12 cellular contexts compared by ENCODE assay signal in genomic region chr3:30692498-30693130, GRCh38.
DNase-seq lines count a peak whose midpoint lies in the region; ATAC-seq and TF ChIP-seq lines count a peak whose summit lies in the region.
"Had no signal": no experiment of that assay in that cellular context is flagged by ENCODE, and none has a peak within 500 bp of the region (broad histone marks: within the 10 kb centered on the region; RNA-seq: fewer than 3 reads in every experiment).

No MANE protein-coding gene starts in this region.

- H3K4me2 ChIP-seq in PC-3 (ENCODE audit: low read length): no peak overlapping the region

- DNase-seq in T-helper 2 cell treated with Interferon-gamma antibody and Interleukin-4, amounts not matched to agents 5 μg/mL and 100 μg/mL, for 36 hours (ENCODE audit: low spot score): no peak
- DNase-seq in T-helper 2 cell (no peak), PC-3 (peak; percentile 50), foreskin melanocyte (peak; percentile 44), spleen (no peak), NCI-H1092 (lab: John Stamatoyannopoulos, UW) (no peak), NCI-H1105 (lab: John Stamatoyannopoulos, UW) (no peak), EL (no peak)
- DNase-seq: DMS153 had no signal

- H3K27ac ChIP-seq in PC-3 (ENCODE audit: low read length): peak overlapping the region; percentile 0
- peak overlapping the region in 7 of 8 donors; percentile 74 to 80 (median 75) for H3K27ac ChIP-seq in spleen
- H3K27ac ChIP-seq: HL-60, suprapubic skin had no signal

- no peak for TF ChIP-seq CTCF in PC-3 (conservative IDR thresholded peaks at IDR 0.05; ENCODE audit: low read depth, low read length)
- no peak for TF ChIP-seq CTCF in spleen (IDR thresholded peaks at IDR 0.05 in 8 of 11, conservative IDR thresholded peaks at IDR 0.05 in 3 of 11)

- no peaks in the 10 kb centered on the region for H4K20me1 ChIP-seq in PC-3 (ENCODE audit: low read length)

- H3K27ac Mint-ChIP-seq in T-helper 2 cell treated with Interferon-gamma antibody and Interleukin-4, amounts not matched to agents 5 μg/mL and 100 μg/mL, for 36 hours: peak overlapping the region; percentile 33
- H3K27ac Mint-ChIP-seq: dendritic cell treated with granulocyte-macrophage colony-stimulating factor and Interleukin-4, amounts not matched to agents 40 ng/mL and 50 ng/mL, for 4 days had no signal

- WGBS in spleen, 5 donors: 81 to 90% (median 86%) methylated on average over 3 of the region's 3 CpGs

- no TSS peak for BruUV-seq in PC-3 (replicated peaks; lab: Mats Ljungman, UMichigan)

- peaks cover 5% of the 10 kb centered on the region for H3F3A ChIP-seq in PC-3 (ENCODE audit: low read length, unreplicated experiment)

- no peaks in the 10 kb centered on the region for H3K27me3 Mint-ChIP-seq in T-helper 2 cell treated with Interferon-gamma antibody and Interleukin-4, amounts not matched to agents 5 μg/mL and 100 μg/mL, for 36 hours (ENCODE audit: low read depth)
- H3K27me3 Mint-ChIP-seq: dendritic cell treated with granulocyte-macrophage colony-stimulating factor and Interleukin-4, amounts not matched to agents 40 ng/mL and 50 ng/mL, for 4 days had no signal

- H3K36me3 Mint-ChIP-seq in T-helper 2 cell treated with Interferon-gamma antibody and Interleukin-4, amounts not matched to agents 5 μg/mL and 100 μg/mL, for 36 hours (ENCODE audit: low read depth): peaks cover 76% of the 10 kb centered on the region

- H3K9me3 ChIP-seq in PC-3 (ENCODE audit: low read length): no peaks in the 10 kb centered on the region
- no peaks in the 10 kb centered on the region for H3K9me3 ChIP-seq in spleen
- H3K9me3 ChIP-seq: suprapubic skin had no signal

- no peak overlapping the region for H3K4me3 Mint-ChIP-seq in T-helper 2 cell treated with Interferon-gamma antibody and Interleukin-4, amounts not matched to agents 5 μg/mL and 100 μg/mL, for 36 hours
- H3K4me3 Mint-ChIP-seq: dendritic cell treated with granulocyte-macrophage colony-stimulating factor and Interleukin-4, amounts not matched to agents 40 ng/mL and 50 ng/mL, for 4 days had no signal

- TF ChIP-seq POLR2A in spleen (IDR thresholded peaks at IDR 0.05): no peak

- H3K9me3 Mint-ChIP-seq in T-helper 2 cell treated with Interferon-gamma antibody and Interleukin-4, amounts not matched to agents 5 μg/mL and 100 μg/mL, for 36 hours: no peaks in the 10 kb centered on the region
- H3K9me3 Mint-ChIP-seq: dendritic cell treated with granulocyte-macrophage colony-stimulating factor and Interleukin-4, amounts not matched to agents 40 ng/mL and 50 ng/mL, for 4 days had no signal

- H3K9me2 ChIP-seq in PC-3 (replicated peaks; ENCODE audit: low read length): no peaks in the 10 kb centered on the region

- peaks cover 13% of the 10 kb centered on the region for H3K79me2 ChIP-seq in PC-3 (ENCODE audit: low read length)

- H3K36me3 ChIP-seq in PC-3 (ENCODE audit: low read depth, low read length): peaks cover 55% of the 10 kb centered on the region
- peaks cover 0 to 100% (median 67%) of the 10 kb centered on the region in 6 donors for H3K36me3 ChIP-seq in spleen

- H2AFZ ChIP-seq in PC-3 (ENCODE audit: low read length): no peak overlapping the region

- ATAC-seq in PC-3: no peak

- POLR2A ChIA-PET in PC-3 (lab: Charles Lee; ENCODE audit: unreplicated experiment): interaction anchor here (0.6 kb wide), 3 partner anchors 66 to 820 kb away, joined by 3 to 5 read pairs (median 4); no protein-coding TSS in a partner anchor

- peaks cover 35% of the 10 kb centered on the region for H3K4me1 Mint-ChIP-seq in T-helper 2 cell treated with Interferon-gamma antibody and Interleukin-4, amounts not matched to agents 5 μg/mL and 100 μg/mL, for 36 hours (ENCODE audit: low read depth)

- H3K4me3 ChIP-seq in PC-3 (ENCODE audit: low read length) (no peak overlapping the region), spleen (no peak overlapping the region)
- H3K4me3 ChIP-seq: suprapubic skin had no signal

- no peak overlapping the region for H3K9ac ChIP-seq in PC-3 (ENCODE audit: low read length)

- intact Hi-C loops in PC-3 (cut with micrococcal nuclease) (loop anchor here (1.0 to 10.0 kb wide), 6 partner anchors 56 to 678 kb away; no protein-coding TSS in a partner anchor), spleen (cut with DNase I; ENCODE audit: low total_unique reads) (loop anchor here (5.0 kb wide), 1 partner anchor 580 kb away; no protein-coding TSS in a partner anchor)

- H3K4me1 ChIP-seq in PC-3 (ENCODE audit: insufficient read depth, low read length): peaks cover 44% of the 10 kb centered on the region
- H3K4me1 ChIP-seq in spleen: peaks cover 35 to 97% (median 87%) of the 10 kb centered on the region in 6 donors

- CTCF ChIA-PET in PC-3 (lab: Charles Lee): interaction anchor here (0.6 to 2.5 kb wide), 10 partner anchors 11 to 652 kb away, joined by 3 to 10 read pairs (median 5); partner anchors contain the start of gene TGFBR2

- H3K27me3 ChIP-seq in PC-3 (ENCODE audit: low read length) (no peaks in the 10 kb centered on the region), spleen (replicated peaks in 1 of 7) (no peaks in the 10 kb centered on the region)
- H3K27me3 ChIP-seq: suprapubic skin had no signal

Comparison
In these comparisons a context has a peak if more than half of its experiments do, and no peak if none do; other contexts are left out.
1. DNase-seq: peak in PC-3 (single experiment) and foreskin melanocyte (single experiment); none in T-helper 2 cell treated with Interferon-gamma antibody and Interleukin-4, amounts not matched to agents 5 μg/mL and 100 μg/mL, for 36 hours (single experiment), T-helper 2 cell (0 of 5), spleen (single experiment), NCI-H1092 (single experiment), NCI-H1105 (single experiment) and EL (single experiment).